Comparison of ENCODE assay signal across 33 cellular contexts in genomic region chr3:69509288-69509687, GRCh38.
"Had no signal": no experiment of that assay in that cellular context is flagged by ENCODE, and none has a peak within 500 bp of the region (broad histone marks: within the 10 kb centered on the region; RNA-seq: fewer than 3 reads in every experiment).

No MANE protein-coding gene starts in this region.

- DNase-seq: activated CD4-positive, alpha-beta memory T cell treated with anti-CD3 and anti-CD28 coated beads, Interleukin-2, amount 10 ng/mL, durations not matched to agents 7 days and 5 days; activated CD4-positive, alpha-beta T cell treated with anti-CD3 and anti-CD28 coated beads for 1 hour; activated CD4-positive, alpha-beta T cell treated with anti-CD3 and anti-CD28 coated beads for 4 hours; activated CD4-positive, alpha-beta T cell treated with anti-CD3 and anti-CD28 coated beads, Interleukin-2, amount 10 ng/mL, durations not matched to agents 7 days and 5 days; activated CD4-positive, alpha-beta T cell treated with anti-CD3 and anti-CD28 coated beads, Interleukin-2, amount 50 U/mL, for 4 hours; activated CD8-positive, alpha-beta memory T cell treated with anti-CD3 and anti-CD28 coated beads, Interleukin-2, amount 50 U/mL, for 48 hours; activated gamma-delta T cell treated with Interleukin-2 at 50 U/mL for 16 hours; activated naive CD4-positive, alpha-beta T cell treated with anti-CD3 and anti-CD28 coated beads, Interleukin-2, amount 50 U/mL, for 16 hours; activated naive CD4-positive, alpha-beta T cell treated with Interleukin-2 at 50 U/mL for 16 hours; activated T-cell treated with anti-CD3 and anti-CD28 coated beads for 4 hours; activated T-cell treated with anti-CD3 and anti-CD28 coated beads, Interleukin-2, amount 50 U/mL, for 24 hours; activated T-cell treated with anti-CD3 and anti-CD28 coated beads, Interleukin-2, amount 50 U/mL, for 72 hours; amniotic stem cell; anterior cingulate cortex; brain microvascular endothelial cell; central memory CD4-positive, alpha-beta T cell; cerebellar nuclear complex; colonic mucosa; effector CD8-positive, alpha-beta T cell; erythroblast; foreskin keratinocyte; gastrocnemius medialis; glutamatergic neuron; heart left ventricle; T-helper 1 cell; T-helper 17 cell; T1000 had no signal

- H3K36me3 ChIP-seq: brain microvascular endothelial cell, cardiac muscle cell, colonic mucosa, esophagus muscularis mucosa, gastrocnemius medialis, heart left ventricle had no signal

- ATAC-seq: activated T-cell treated with anti-CD3 and anti-CD28 coated beads, Interleukin-2, amount 50 U/mL, for 72 hours; foreskin keratinocyte; gastrocnemius medialis; heart left ventricle; T-helper 17 cell; WTC11 had no signal

- FAIRE-seq: astrocyte, endometrium had no signal

- H3K4me1 ChIP-seq: colonic mucosa, gastrocnemius medialis had no signal

- H3K27ac ChIP-seq: brain microvascular endothelial cell, cardiac muscle cell, colonic mucosa, esophagus muscularis mucosa, foreskin keratinocyte, gastrocnemius medialis, VCaP had no signal

- H3K9me3 ChIP-seq: colonic mucosa, esophagus muscularis mucosa, gastrocnemius medialis had no signal

- H3K4me3 ChIP-seq: cardiac muscle cell, colonic mucosa, esophagus muscularis mucosa, gastrocnemius medialis, heart left ventricle had no signal

- H3K27me3 ChIP-seq: brain microvascular endothelial cell, cardiac muscle cell, colonic mucosa, esophagus muscularis mucosa, foreskin keratinocyte, gastrocnemius medialis, heart left ventricle had no signal
